In the genomic region with DNA sequence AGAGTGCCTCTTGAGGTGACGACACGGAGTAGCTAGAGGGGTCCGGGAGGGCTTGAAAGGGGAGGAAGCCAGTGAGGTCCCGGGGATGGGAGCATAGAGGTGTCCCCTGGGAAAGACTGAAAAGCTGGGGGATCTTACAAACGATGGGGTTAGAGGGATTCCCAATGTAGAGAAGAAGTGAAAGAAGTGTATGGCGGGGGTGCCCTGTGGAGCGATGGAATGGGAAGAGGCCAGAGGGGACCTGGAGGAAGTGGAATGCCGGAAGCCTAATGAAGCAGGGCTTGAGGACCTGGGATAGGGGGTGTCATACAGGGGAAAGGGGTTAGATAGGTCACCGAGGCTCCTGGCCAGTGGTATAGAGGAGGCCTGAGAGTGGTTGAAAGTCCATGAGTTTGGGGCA, we compare ENCODE assay signal across 8 cellular contexts. TPM values are rescaled to one million over a fixed set of nuclear protein-coding genes. Genes with fewer than 3 reads are reported as not detected.
DNase-seq lines count a peak whose midpoint lies in the region; ATAC-seq and TF ChIP-seq lines count a peak whose summit lies in the region.

No MANE protein-coding gene starts in this region.

- peak overlapping the region; percentile 87 to 98 (median 91) for H3K4me3 ChIP-seq in adrenal gland
- peak overlapping the region; percentile 76 to 80 for H3K4me3 ChIP-seq in left lung
- H3K4me3 ChIP-seq in tibial nerve: peak overlapping the region; percentile 75 to 95 (median 94)

- H3K36me3 Mint-ChIP-seq in activated naive CD4-positive, alpha-beta T cell treated with anti-CD3 and anti-CD28 coated beads for 36 hours (ENCODE audit: low read depth): peaks cover 2% of the 10 kb centered on the region

- H3K27me3 ChIP-seq in adrenal gland: no peaks in the 10 kb centered on the region
- no peaks in the 10 kb centered on the region for H3K27me3 ChIP-seq in left lung
- no peaks in the 10 kb centered on the region for H3K27me3 ChIP-seq in tibial nerve

- H3K9me3 Mint-ChIP-seq in activated naive CD4-positive, alpha-beta T cell treated with anti-CD3 and anti-CD28 coated beads for 36 hours: no peaks in the 10 kb centered on the region

- no peak for ATAC-seq in left lung
- no peak for ATAC-seq in HG02870 (IDR thresholded peaks at IDR 0.05; ENCODE audit: unreplicated experiment)

- no peaks in the 10 kb centered on the region for H3K27me3 Mint-ChIP-seq in activated naive CD4-positive, alpha-beta T cell treated with anti-CD3 and anti-CD28 coated beads for 36 hours (ENCODE audit: low read depth)

- 0 to 1% (median 1%) methylated on average over 9 of the region's 9 CpGs for WGBS in adrenal gland, 4 donors
- 1% methylated on average over 9 of the region's 9 CpGs for WGBS in tibial nerve, 2 donors

- TF ChIP-seq POLR2A in adrenal gland (IDR thresholded peaks at IDR 0.05): no peak
- TF ChIP-seq POLR2A in tibial nerve (IDR thresholded peaks at IDR 0.05): no peak

- intact Hi-C loops in activated naive CD4-positive, alpha-beta T cell treated with anti-CD3 and anti-CD28 coated beads for 36 hours (cut with micrococcal nuclease): loop anchor here (2.0 to 5.0 kb wide), 2 partner anchors 219 to 315 kb away; partner anchors contain the start of genes ALDH16A1 and PIH1D1
- intact Hi-C loops in adrenal gland (cut with DNase I) (no loop called here), left lung (cut with DNase I) (no loop called here)

- peak overlapping the region; percentile 64 to 94 (median 76) for H3K27ac ChIP-seq in adrenal gland
- peak overlapping the region; percentile 48 to 80 for H3K27ac ChIP-seq in left lung
- H3K27ac ChIP-seq in tibial nerve: peak overlapping the region; percentile 85 to 95 (median 92)

- no peak for DNase-seq in activated naive CD4-positive, alpha-beta T cell treated with anti-CD3 and anti-CD28 coated beads for 36 hours
- DNase-seq in activated naive CD4-positive, alpha-beta T cell treated with anti-CD3 and anti-CD28 coated beads, Interleukin-2, amount 50 U/mL, for 16 hours: no peak
- DNase-seq in adrenal gland (peak in 1 of 7 donors; percentile 28), left lung (no peak), tibial nerve (ENCODE audit: low spot score in 2 of 2) (no peak), NCI-H345 treated with DMSO at 0.1 percent for 48 hours (lab: John Stamatoyannopoulos, UW; ENCODE audit: unreplicated experiment) (no peak), middle frontal gyrus (ENCODE audit: extremely low spot score, low spot score) (no peak)

- peak overlapping the region; percentile 94 for H3K4me3 Mint-ChIP-seq in activated naive CD4-positive, alpha-beta T cell treated with anti-CD3 and anti-CD28 coated beads for 36 hours

- no peak overlapping the region for H3K27ac Mint-ChIP-seq in activated naive CD4-positive, alpha-beta T cell treated with anti-CD3 and anti-CD28 coated beads for 36 hours

- no peaks in the 10 kb centered on the region for H3K9me3 ChIP-seq in adrenal gland (replicated peaks in 1 of 3)
- H3K9me3 ChIP-seq in left lung: no peaks in the 10 kb centered on the region
- H3K9me3 ChIP-seq in tibial nerve: no peaks in the 10 kb centered on the region

- TF ChIP-seq EP300 in tibial nerve (IDR thresholded peaks at IDR 0.05): no peak

- peaks cover 28 to 40% of the 10 kb centered on the region in 2 donors for H3K4me1 ChIP-seq in adrenal gland (replicated peaks in 1 of 2)
- H3K4me1 ChIP-seq in left lung: peaks cover 3 to 25% of the 10 kb centered on the region in 2 donors
- peaks cover 0 to 45% (median 20%) of the 10 kb centered on the region in 4 donors for H3K4me1 ChIP-seq in tibial nerve

- no peak for TF ChIP-seq CTCF in adrenal gland (IDR thresholded peaks at IDR 0.05)
- TF ChIP-seq CTCF in left lung (IDR thresholded peaks at IDR 0.05): no peak
- TF ChIP-seq CTCF in tibial nerve (IDR thresholded peaks at IDR 0.05): no peak

- H3K36me3 ChIP-seq in adrenal gland (replicated peaks in 1 of 2): no peaks in the 10 kb centered on the region
- no peaks in the 10 kb centered on the region for H3K36me3 ChIP-seq in left lung
- peaks cover 0 to 14% (median 0%) of the 10 kb centered on the region in 3 donors for H3K36me3 ChIP-seq in tibial nerve

- CTCF ChIA-PET in activated naive CD4-positive, alpha-beta T cell treated with anti-CD3 and anti-CD28 coated beads for 36 hours (lab: Charles Lee): interaction anchor here (0.5 to 1.0 kb wide), 2 partner anchors 77 to 357 kb away, joined by 3 to 4 read pairs; partner anchors contain the start of gene CPT1C

- peaks cover 30% of the 10 kb centered on the region for H3K4me1 Mint-ChIP-seq in activated naive CD4-positive, alpha-beta T cell treated with anti-CD3 and anti-CD28 coated beads for 36 hours (ENCODE audit: low read depth)

RNA-seq across cellular contexts. Expression of gene AP2A1, which starts 0.6 kb away (rescaled TPM):
- 10 to 100 TPM; 87.7 to 88.3 TPM for total RNA-seq in activated naive CD4-positive, alpha-beta T cell treated with anti-CD3 and anti-CD28 coated beads for 36 hours
- 100 to 1,000 TPM; 199 to 455 (median 265) TPM for total RNA-seq in adrenal gland
- 100 to 1,000 TPM in 1 of 3 donors, 10 to 100 TPM in 2; 71.5 to 131 (median 90.3) TPM for polyA plus RNA-seq in adrenal gland
- total RNA-seq in left lung: 10 to 100 TPM; 84.9 to 87.6 TPM
- total RNA-seq in tibial nerve: 100 to 1,000 TPM in 2 of 4 donors, 10 to 100 TPM in 2; 92.9 to 117 (median 104) TPM

RNA-seq across cellular contexts. Expression of gene TSKS, which starts 4.3 kb away (rescaled TPM):
- under 1 TPM; 0.57 to 0.72 TPM for total RNA-seq in activated naive CD4-positive, alpha-beta T cell treated with anti-CD3 and anti-CD28 coated beads for 36 hours
- total RNA-seq in adrenal gland (under 1 TPM in 4 of 8 donors, not detected in 4; 0.14 to 0.47 (median 0.35) TPM), left lung (under 1 TPM in 1 of 2 donors, not detected in 1; 0.39 TPM), tibial nerve (1 to 10 TPM; 1.1 to 2.5 (median 1.6) TPM)
- 1 to 10 TPM in 1 of 3 donors, under 1 TPM in 1, not detected in 1; 0.94 to 1.7 TPM for polyA plus RNA-seq in adrenal gland

RNA-seq across cellular contexts. Expression of gene FUZ, which starts 45.7 kb away (rescaled TPM):
- 10 to 100 TPM; 14.5 to 14.9 TPM for total RNA-seq in activated naive CD4-positive, alpha-beta T cell treated with anti-CD3 and anti-CD28 coated beads for 36 hours
- total RNA-seq in adrenal gland: 10 to 100 TPM; 22.0 to 72.5 (median 45.7) TPM
- polyA plus RNA-seq in adrenal gland: 10 to 100 TPM in 2 of 3 donors, 1 to 10 TPM in 1; 7.6 to 62.0 (median 47.7) TPM
- 10 to 100 TPM; 15.3 to 19.5 TPM for total RNA-seq in left lung
- 10 to 100 TPM; 19.0 to 31.7 (median 26.8) TPM for total RNA-seq in tibial nerve

RNA-seq across cellular contexts. Expression of gene MED25, which starts 50.7 kb away (rescaled TPM):
- 10 to 100 TPM; 32.4 to 39.2 TPM for total RNA-seq in activated naive CD4-positive, alpha-beta T cell treated with anti-CD3 and anti-CD28 coated beads for 36 hours
- total RNA-seq in adrenal gland (100 to 1,000 TPM in 5 of 8 donors, 10 to 100 TPM in 3; 78.3 to 211 (median 107) TPM), left lung (10 to 100 TPM; 52.1 to 57.1 TPM), tibial nerve (10 to 100 TPM; 26.2 to 54.0 (median 29.4) TPM)
- polyA plus RNA-seq in adrenal gland: 100 to 1,000 TPM in 2 of 3 donors, 10 to 100 TPM in 1; 71.2 to 457 (median 299) TPM
